17 cellular contexts compared by ENCODE assay signal in the genomic region with DNA sequence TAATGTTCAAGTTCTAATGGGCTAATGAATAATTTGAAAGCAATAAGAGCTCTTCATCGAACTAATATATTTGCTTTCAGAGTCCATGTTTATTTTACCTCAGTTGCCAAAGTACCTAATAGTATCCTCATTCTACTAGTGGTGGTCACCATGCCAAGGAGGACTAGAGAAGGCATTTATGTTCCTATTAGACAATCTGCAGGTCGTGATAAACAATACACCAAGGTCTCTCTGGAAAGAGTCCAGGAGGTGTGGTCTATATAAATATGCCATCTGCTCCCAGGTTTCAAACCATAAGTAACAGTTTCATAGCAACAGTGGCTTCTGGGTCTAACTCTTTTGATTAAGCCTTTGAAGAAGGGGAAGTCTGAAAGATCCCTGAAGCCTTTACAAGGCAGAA. TPM values are rescaled to one million over a fixed set of nuclear protein-coding genes. Genes with fewer than 3 reads are reported as not detected.
DNase-seq lines count a peak whose midpoint lies in the region; ATAC-seq, FAIRE-seq and TF ChIP-seq lines count a peak whose summit lies in the region.
"Had no signal": no experiment of that assay in that cellular context is flagged by ENCODE, and none has a peak within 500 bp of the region (broad histone marks: within the 10 kb centered on the region; RNA-seq: fewer than 3 reads in every experiment).

No MANE protein-coding gene starts in this region.

- H3K9me3 ChIP-seq in right lobe of liver = no peaks in the 10 kb centered on the region
- H3K9me3 ChIP-seq: mucosa of descending colon had no signal

- intact Hi-C loops in right lobe of liver (cut with DNase I) = no loop called here

- TF ChIP-seq CTCF in right lobe of liver (IDR thresholded peaks at IDR 0.05) = no peak

- ATAC-seq in right lobe of liver (peak; percentile 72 to 88 (median 80)), HG03095 (IDR thresholded peaks at IDR 0.05; ENCODE audit: unreplicated experiment) (no peak), HG02678 (IDR thresholded peaks at IDR 0.05; ENCODE audit: unreplicated experiment) (no peak), HG03378 (IDR thresholded peaks at IDR 0.05; ENCODE audit: unreplicated experiment) (no peak)
- ATAC-seq: activated CD4-positive, CD25-positive, alpha-beta regulatory T cell treated with anti-CD3 and anti-CD28 coated beads, Interleukin-2, amount 50 U/mL, for 24 hours; activated T-cell treated with anti-CD3 and anti-CD28 coated beads, Interleukin-2, amount 50 U/mL, for 4 hours; foreskin keratinocyte; mucosa of descending colon had no signal

- H3K27me3 ChIP-seq in right lobe of liver = no peaks in the 10 kb centered on the region
- H3K27me3 ChIP-seq: foreskin keratinocyte had no signal

- peaks cover 0 to 24% (median 5%) of the 10 kb centered on the region in 4 donors for H3K36me3 ChIP-seq in right lobe of liver

- DNase-seq in DMS 273 (lab: John Stamatoyannopoulos, UW; ENCODE audit: unreplicated experiment) (peak; percentile 90), NCI-H1105 treated with DMSO at 0.1 percent for 48 hours (lab: John Stamatoyannopoulos, UW) (peak; percentile 91), RPMI8226 (peak; percentile 67), right lobe of liver (no peak), GM12892 (ENCODE audit: insufficient read length) (no peak)
- DNase-seq: activated T-cell treated with anti-CD3 and anti-CD28 coated beads, Interleukin-2, amount 50 U/mL, for 4 hours; AML-193; foreskin keratinocyte; immature natural killer cell; NCI-H510A treated with DMSO at 0.1 percent for 48 hours; stimulated activated CD4-positive, alpha-beta T cell treated with anti-CD3 and anti-CD28 coated beads, Interleukin-4, amount 100 ng/mL, for 24 hours had no signal

- no peak overlapping the region for H3K27ac ChIP-seq in right lobe of liver
- H3K27ac ChIP-seq: foreskin keratinocyte, SK-N-MC had no signal

- FAIRE-seq in GM12892 (lab: Jason Lieb, UNC) = no peak

- no peak overlapping the region for H3K4me3 ChIP-seq in right lobe of liver
- H3K4me3 ChIP-seq: mucosa of descending colon, SK-N-MC had no signal

- WGBS in right lobe of liver (ENCODE audit: insufficient coverage, low coverage, low lambda C conversion rate, missing lambda C conversion rate) = 15% methylated on average over 2 of the region's 2 CpGs

- H3K4me1 ChIP-seq in right lobe of liver = peaks cover 0 to 26% (median 5%) of the 10 kb centered on the region in 4 donors
- H3K4me1 ChIP-seq: foreskin keratinocyte had no signal

- TF ChIP-seq POLR2A in right lobe of liver (IDR thresholded peaks at IDR 0.05) = no peak
- no peak for TF ChIP-seq POLR2A in GM12892 (IDR thresholded peaks at IDR 0.05; ENCODE audit: low read depth, low read length)

RNA-seq across cellular contexts. Expression of a gene that starts 42.9 kb away (rescaled TPM):
- 10 to 100 TPM; 19.8 to 48.4 (median 30.4) TPM for total RNA-seq in right lobe of liver
- 38.4 TPM for polyA plus RNA-seq in GM12892 (2012; ENCODE audit: missing spikeins)

Comparison
In these comparisons a context has a peak if more than half of its experiments do, and no peak if none do; other contexts are left out.
1. DNase-seq: peak in DMS 273 (single experiment), NCI-H1105 treated with DMSO at 0.1 percent for 48 hours (single experiment) and RPMI8226 (single experiment); none in right lobe of liver (0 of 3) and GM12892 (single experiment).
2. ATAC-seq: peak in right lobe of liver (4 of 4); none in HG03095 (single experiment), HG02678 (single experiment) and HG03378 (single experiment).